ENCODE assay signal across 17 cellular contexts in genomic region chr22:30276041-30276440, GRCh38. TPM values are rescaled to one million over a fixed set of nuclear protein-coding genes. Genes with fewer than 3 reads are reported as not detected.
DNase-seq lines count a peak whose midpoint lies in the region; ATAC-seq lines count a peak whose summit lies in the region.
"Had no signal": no experiment of that assay in that cellular context is flagged by ENCODE, and none has a peak within 500 bp of the region (broad histone marks: within the 10 kb centered on the region; RNA-seq: fewer than 3 reads in every experiment).

No MANE protein-coding gene starts in this region.

- H4K91ac ChIP-seq in neuronal stem cell (ENCODE audit: low read depth, low read length, poor library complexity): no peak overlapping the region

- H3K36me3 ChIP-seq in Karpas-422 (ENCODE audit: insufficient read depth, low read length) (no peaks in the 10 kb centered on the region), neuronal stem cell (replicated peaks in 1 of 2; ENCODE audit: control insufficient read depth in 2 of 2, insufficient read depth in 2 of 2, low read length in 2 of 2) (no peaks in the 10 kb centered on the region)
- H3K36me3 ChIP-seq: transverse colon had no signal

- WGBS in neuronal stem cell (ENCODE audit: extremely low coverage in 2 of 2, insufficient read length in 2 of 2, insufficient replicate concordance in 1 of 2), 2 donors: no CpG with 5 or more reads among the region's 8 CpGs

- H3K27ac Mint-ChIP-seq in activated CD8-positive, alpha-beta memory T cell treated with anti-CD3 and anti-CD28 coated beads, Interleukin-2, amount 10 ng/mL, durations not matched to agents 7 days and 5 days: peak overlapping the region; percentile 50
- peak overlapping the region; percentile 56 for H3K27ac Mint-ChIP-seq in activated CD4-positive, alpha-beta memory T cell treated with anti-CD3 and anti-CD28 coated beads, Interleukin-2, amount 10 ng/mL, durations not matched to agents 7 days and 5 days
- H3K27ac Mint-ChIP-seq: effector memory CD8-positive, alpha-beta T cell had no signal

- intact Hi-C loops in Right ventricle myocardium superior (cut with DNase I): no loop called here

- no peak overlapping the region for H3K18ac ChIP-seq in neuronal stem cell (ENCODE audit: low read length)

- POLR2A ChIA-PET in activated CD4-positive, alpha-beta memory T cell treated with anti-CD3 and anti-CD28 coated beads, Interleukin-2, amount 10 ng/mL, durations not matched to agents 7 days and 5 days (lab: Charles Lee): interaction anchor here (1.0 to 16.4 kb wide), 3 partner anchors 9 to 15 kb away, joined by 3 to 253 read pairs (median 3); partner anchors contain the start of gene OSM

- H3K4me3 Mint-ChIP-seq in activated CD8-positive, alpha-beta memory T cell treated with anti-CD3 and anti-CD28 coated beads, Interleukin-2, amount 10 ng/mL, durations not matched to agents 7 days and 5 days: no peak overlapping the region
- H3K4me3 Mint-ChIP-seq in activated CD4-positive, alpha-beta memory T cell treated with anti-CD3 and anti-CD28 coated beads, Interleukin-2, amount 10 ng/mL, durations not matched to agents 7 days and 5 days: peak overlapping the region; percentile 11

- H3K4me1 Mint-ChIP-seq in activated CD8-positive, alpha-beta memory T cell treated with anti-CD3 and anti-CD28 coated beads, Interleukin-2, amount 10 ng/mL, durations not matched to agents 7 days and 5 days: peaks cover 69% of the 10 kb centered on the region
- H3K4me1 Mint-ChIP-seq in activated CD4-positive, alpha-beta memory T cell treated with anti-CD3 and anti-CD28 coated beads, Interleukin-2, amount 10 ng/mL, durations not matched to agents 7 days and 5 days: peaks cover 78% of the 10 kb centered on the region

- H4K8ac ChIP-seq in neuronal stem cell (ENCODE audit: low read depth, low read length): no peak overlapping the region

- H4K20me1 ChIP-seq in Karpas-422 (ENCODE audit: insufficient read depth, low read depth, low read length): no peaks in the 10 kb centered on the region

- no peak overlapping the region for H2BK120ac ChIP-seq in neuronal stem cell (ENCODE audit: low read depth, low read length)

- no peak overlapping the region for H2BK12ac ChIP-seq in neuronal stem cell (ENCODE audit: low read length)

- H3K27me3 ChIP-seq in Karpas-422 (ENCODE audit: low read length) (no peaks in the 10 kb centered on the region), neuronal stem cell (ENCODE audit: control insufficient read depth in 3 of 3, insufficient read depth in 3 of 3, low read depth in 1 of 3, low read length in 3 of 3) (peaks cover 0 to 18% (median 1%) of the 10 kb centered on the region in 3 experiments)
- H3K27me3 ChIP-seq: transverse colon had no signal

- no peak overlapping the region for H2BK5ac ChIP-seq in neuronal stem cell (ENCODE audit: low read length)

- H3K14ac ChIP-seq in neuronal stem cell (ENCODE audit: low read length): no peak overlapping the region

- H3K4me1 ChIP-seq in Karpas-422 (ENCODE audit: low read length) (no peaks in the 10 kb centered on the region), neuronal stem cell (ENCODE audit: control insufficient read depth in 2 of 2, insufficient read depth in 1 of 2, low read depth in 1 of 2, low read length in 2 of 2) (peaks cover 6 to 8% of the 10 kb centered on the region in 2 donors)

- CTCF ChIA-PET in activated CD8-positive, alpha-beta memory T cell treated with anti-CD3 and anti-CD28 coated beads, Interleukin-2, amount 10 ng/mL, durations not matched to agents 7 days and 5 days (lab: Charles Lee): interaction anchor here (0.8 to 2.4 kb wide), 8 partner anchors 10 to 168 kb away, joined by 3 to 8 read pairs (median 4); partner anchors contain the start of genes OSM and RNF215
- CTCF ChIA-PET in activated CD4-positive, alpha-beta memory T cell treated with anti-CD3 and anti-CD28 coated beads, Interleukin-2, amount 10 ng/mL, durations not matched to agents 7 days and 5 days (lab: Charles Lee): interaction anchor here (2.6 kb wide), 1 partner anchor 12 kb away, joined by 12 read pairs; no protein-coding TSS in a partner anchor

- DNase-seq in activated CD8-positive, alpha-beta memory T cell treated with anti-CD3 and anti-CD28 coated beads, Interleukin-2, amount 10 ng/mL, durations not matched to agents 7 days and 5 days: no peak
- DNase-seq in activated CD8-positive, alpha-beta memory T cell treated with anti-CD3 and anti-CD28 coated beads, Interleukin-2, amount 50 U/mL, for 4 hours: no peak
- DNase-seq in Karpas-422 (no peak), neuronal stem cell (ENCODE audit: low spot score) (no peak), Right ventricle myocardium superior (no peak), NCI-H2029 treated with DMSO at 0.1 percent for 48 hours (lab: John Stamatoyannopoulos, UW) (no peak)
- DNase-seq in activated CD4-positive, alpha-beta memory T cell treated with anti-CD3 and anti-CD28 coated beads, Interleukin-2, amount 10 ng/mL, durations not matched to agents 7 days and 5 days: no peak
- DNase-seq: effector memory CD8-positive, alpha-beta T cell; H7; kidney; NCI-H1092 treated with DMSO at 0.1 percent for 48 hours; NCI-H82; stimulated activated CD4-positive, alpha-beta T cell treated with anti-CD3 and anti-CD28 coated beads, Interleukin-2, amount 100 ng/mL, for 48 hours; transverse colon had no signal

- no peaks in the 10 kb centered on the region for H3K27me3 Mint-ChIP-seq in activated CD8-positive, alpha-beta memory T cell treated with anti-CD3 and anti-CD28 coated beads, Interleukin-2, amount 10 ng/mL, durations not matched to agents 7 days and 5 days
- no peaks in the 10 kb centered on the region for H3K27me3 Mint-ChIP-seq in activated CD4-positive, alpha-beta memory T cell treated with anti-CD3 and anti-CD28 coated beads, Interleukin-2, amount 10 ng/mL, durations not matched to agents 7 days and 5 days

- H2AFZ ChIP-seq in Karpas-422 (ENCODE audit: low read length): 0 out of 2 replicates have a peak overlapping the region, but pooled peaks have one; percentile 20
- no peak overlapping the region for H2AFZ ChIP-seq in neuronal stem cell (ENCODE audit: low read length)

- H3K4me2 ChIP-seq in Karpas-422 (ENCODE audit: low read depth, low read length, poor library complexity, severe bottlenecking) (no peak overlapping the region), neuronal stem cell (ENCODE audit: insufficient read depth, low read length, poor library complexity, severe bottlenecking) (no peak overlapping the region)
- H3K4me2 ChIP-seq: A549 had no signal

- peaks cover 24% of the 10 kb centered on the region for H3K36me3 Mint-ChIP-seq in activated CD8-positive, alpha-beta memory T cell treated with anti-CD3 and anti-CD28 coated beads, Interleukin-2, amount 10 ng/mL, durations not matched to agents 7 days and 5 days
- H3K36me3 Mint-ChIP-seq in activated CD4-positive, alpha-beta memory T cell treated with anti-CD3 and anti-CD28 coated beads, Interleukin-2, amount 10 ng/mL, durations not matched to agents 7 days and 5 days (ENCODE audit: low read depth): peaks cover 64% of the 10 kb centered on the region

- H3K9me2 ChIP-seq in Karpas-422 (replicated peaks; ENCODE audit: insufficient read depth, low read length): no peaks in the 10 kb centered on the region

- peaks cover 2% of the 10 kb centered on the region for H3K79me1 ChIP-seq in neuronal stem cell (ENCODE audit: low read depth, low read length)

- H3K9me3 ChIP-seq in Karpas-422 (ENCODE audit: low read length) (no peaks in the 10 kb centered on the region), neuronal stem cell (replicated peaks in 1 of 2; ENCODE audit: control insufficient read depth in 2 of 2, insufficient read depth in 1 of 2, low read depth in 1 of 2, low read length in 2 of 2) (no peaks in the 10 kb centered on the region)
- H3K9me3 ChIP-seq: A549, transverse colon had no signal

- no peaks in the 10 kb centered on the region for H3K9me3 Mint-ChIP-seq in activated CD8-positive, alpha-beta memory T cell treated with anti-CD3 and anti-CD28 coated beads, Interleukin-2, amount 10 ng/mL, durations not matched to agents 7 days and 5 days (ENCODE audit: low read depth)
- H3K9me3 Mint-ChIP-seq in activated CD4-positive, alpha-beta memory T cell treated with anti-CD3 and anti-CD28 coated beads, Interleukin-2, amount 10 ng/mL, durations not matched to agents 7 days and 5 days: no peaks in the 10 kb centered on the region
- H3K9me3 Mint-ChIP-seq: effector memory CD8-positive, alpha-beta T cell had no signal

- no peak overlapping the region for H3K23ac ChIP-seq in neuronal stem cell (ENCODE audit: low read depth, low read length, poor library complexity)

- peak overlapping the region; percentile 16 for H2AK5ac ChIP-seq in neuronal stem cell (ENCODE audit: low read depth, low read length)

- H3K79me2 ChIP-seq in Karpas-422 (ENCODE audit: low read length): no peaks in the 10 kb centered on the region

- no peak overlapping the region for H3K4ac ChIP-seq in neuronal stem cell (ENCODE audit: low read length)

- H3K27ac ChIP-seq in Karpas-422 (ENCODE audit: low read length) (no peak overlapping the region), neuronal stem cell (replicated peaks; ENCODE audit: low read length) (no peak overlapping the region)
- H3K27ac ChIP-seq: A549, transverse colon had no signal

- no peak overlapping the region for H2BK15ac ChIP-seq in neuronal stem cell (ENCODE audit: low read length)

- H3K4me3 ChIP-seq in Karpas-422 (ENCODE audit: low read length) (no peak overlapping the region), neuronal stem cell (ENCODE audit: low read length in 2 of 2) (no peak overlapping the region)
- H3K4me3 ChIP-seq: A549, transverse colon had no signal

- ATAC-seq in activated CD8-positive, alpha-beta memory T cell treated with anti-CD3 and anti-CD28 coated beads, Interleukin-2, amount 10 ng/mL, durations not matched to agents 7 days and 5 days: no peak
- ATAC-seq in HG03135 (IDR thresholded peaks at IDR 0.05; ENCODE audit: unreplicated experiment) (no peak), Right ventricle myocardium superior (ENCODE audit: poor library complexity) (no peak)
- ATAC-seq: A549, sciatic nerve had no signal

- H3K9ac ChIP-seq in Karpas-422 (ENCODE audit: low read length) (no peak overlapping the region), neuronal stem cell (ENCODE audit: low read depth, low read length, poor library complexity) (no peak overlapping the region)

RNA-seq across cellular contexts. Expression of gene OSM, which starts 9.4 kb away (rescaled TPM):
- total RNA-seq in activated CD8-positive, alpha-beta memory T cell treated with anti-CD3 and anti-CD28 coated beads, Interleukin-2, amount 10 ng/mL, durations not matched to agents 7 days and 5 days: 100 to 1,000 TPM; 122 to 141 TPM
- not detected in 2 replicates for total RNA-seq in Karpas-422 (2014; rRNA removed; shearing (Covaris generic); ENCODE audit: low replicate concordance)
- total RNA-seq in activated CD4-positive, alpha-beta memory T cell treated with anti-CD3 and anti-CD28 coated beads, Interleukin-2, amount 10 ng/mL, durations not matched to agents 7 days and 5 days: 100 to 1,000 TPM; 103 to 107 TPM
- 0.01 TPM for polyA plus RNA-seq in neuronal stem cell (2013, experiment 1 of 2)
- 0.04 TPM for polyA plus RNA-seq in neuronal stem cell (2013, experiment 2 of 2)
- total RNA-seq in Right ventricle myocardium superior: 0.11 TPM
- total RNA-seq: H7, transverse colon had no signal
- polyA plus RNA-seq: A549 had no signal

RNA-seq across cellular contexts. Expression of gene CASTOR1, which starts 13.3 kb away (rescaled TPM):
- total RNA-seq in activated CD8-positive, alpha-beta memory T cell treated with anti-CD3 and anti-CD28 coated beads, Interleukin-2, amount 10 ng/mL, durations not matched to agents 7 days and 5 days: 10 to 100 TPM in 1 of 2 experiments, 1 to 10 TPM in 1; 8.7 to 10.2 TPM
- 3.2 and 8.4 TPM in 2 replicates for total RNA-seq in Karpas-422 (2014; rRNA removed; shearing (Covaris generic); ENCODE audit: low replicate concordance)
- total RNA-seq in activated CD4-positive, alpha-beta memory T cell treated with anti-CD3 and anti-CD28 coated beads, Interleukin-2, amount 10 ng/mL, durations not matched to agents 7 days and 5 days: 10 to 100 TPM; 14.2 to 14.6 TPM
- 13.2 TPM for polyA plus RNA-seq in neuronal stem cell (2013, experiment 1 of 2)
- polyA plus RNA-seq in neuronal stem cell (2013, experiment 2 of 2): 14.0 TPM
- total RNA-seq in Right ventricle myocardium superior: 5.3 TPM

RNA-seq across cellular contexts. Expression of gene LIF, which starts 29.5 kb away (rescaled TPM):
- 100 to 1,000 TPM; 107 to 304 TPM for total RNA-seq in activated CD8-positive, alpha-beta memory T cell treated with anti-CD3 and anti-CD28 coated beads, Interleukin-2, amount 10 ng/mL, durations not matched to agents 7 days and 5 days
- total RNA-seq in Karpas-422 (2014; rRNA removed; shearing (Covaris generic); ENCODE audit: low replicate concordance): not detected in 2 replicates
- 10 to 100 TPM; 94.6 to 94.8 TPM for total RNA-seq in activated CD4-positive, alpha-beta memory T cell treated with anti-CD3 and anti-CD28 coated beads, Interleukin-2, amount 10 ng/mL, durations not matched to agents 7 days and 5 days
- 1.4 TPM for polyA plus RNA-seq in neuronal stem cell (2013, experiment 1 of 2)
- polyA plus RNA-seq in neuronal stem cell (2013, experiment 2 of 2): 1.4 TPM
- total RNA-seq in Right ventricle myocardium superior: 0.54 TPM

RNA-seq across cellular contexts. Expression of gene TBC1D10A, which starts 50.7 kb away (rescaled TPM):
- 10 to 100 TPM; 32.2 to 48.1 TPM for total RNA-seq in activated CD8-positive, alpha-beta memory T cell treated with anti-CD3 and anti-CD28 coated beads, Interleukin-2, amount 10 ng/mL, durations not matched to agents 7 days and 5 days
- 7.6 and 16.9 TPM in 2 replicates for total RNA-seq in Karpas-422 (2014; rRNA removed; shearing (Covaris generic); ENCODE audit: low replicate concordance)
- total RNA-seq in activated CD4-positive, alpha-beta memory T cell treated with anti-CD3 and anti-CD28 coated beads, Interleukin-2, amount 10 ng/mL, durations not matched to agents 7 days and 5 days: 10 to 100 TPM; 37.9 to 41.6 TPM
- polyA plus RNA-seq in neuronal stem cell (2013, experiment 1 of 2): 4.9 TPM
- polyA plus RNA-seq in neuronal stem cell (2013, experiment 2 of 2): 4.8 TPM
- 6.5 TPM for total RNA-seq in Right ventricle myocardium superior

Comparison
In these comparisons a context has a peak if more than half of its experiments do, and no peak if none do; other contexts are left out.
1. RNA of gene OSM, which starts 9.4 kb away (total RNA-seq): 122 to 141 TPM in activated CD8-positive, alpha-beta memory T cell treated with anti-CD3 and anti-CD28 coated beads, Interleukin-2, amount 10 ng/mL, durations not matched to agents 7 days and 5 days and 103 to 107 TPM in activated CD4-positive, alpha-beta memory T cell treated with anti-CD3 and anti-CD28 coated beads, Interleukin-2, amount 10 ng/mL, durations not matched to agents 7 days and 5 days; 0.11 TPM in Right ventricle myocardium superior (single experiment) and not detected in Karpas-422; every median in the first group is over 10 times any median in the second.
2. RNA of gene LIF, which starts 29.5 kb away (total RNA-seq): 107 to 304 TPM in activated CD8-positive, alpha-beta memory T cell treated with anti-CD3 and anti-CD28 coated beads, Interleukin-2, amount 10 ng/mL, durations not matched to agents 7 days and 5 days and 94.6 to 94.8 TPM in activated CD4-positive, alpha-beta memory T cell treated with anti-CD3 and anti-CD28 coated beads, Interleukin-2, amount 10 ng/mL, durations not matched to agents 7 days and 5 days; 0.54 TPM in Right ventricle myocardium superior (single experiment) and not detected in Karpas-422; every median in the first group is over 10 times any median in the second.